8 cellular contexts compared by ENCODE assay signal in genomic region chr6:683742-684440, GRCh38. TPM values are rescaled to one million over a fixed set of nuclear protein-coding genes. Genes with fewer than 3 reads are reported as not detected.
DNase-seq lines count a peak whose midpoint lies in the region; ATAC-seq, FAIRE-seq and TF ChIP-seq lines count a peak whose summit lies in the region.

No MANE protein-coding gene starts in this region.

- H3K4me3 ChIP-seq in H1 (ENCODE audit: extremely low read depth in 1 of 4, insufficient read depth in 2 of 4, low read depth in 3 of 4, low read length in 4 of 4), result peak overlapping the region; percentile 4 to 50 (median 44); a peak in 5 of 8 replicates
- peak overlapping the region in 1 of 4 donors; percentile 4 for H3K4me3 ChIP-seq in adrenal gland

- no peak overlapping the region for H3K14ac ChIP-seq in H1 (ENCODE audit: insufficient read length)

- peaks cover 7% of the 10 kb centered on the region for H3K36me3 Mint-ChIP-seq in activated naive CD4-positive, alpha-beta T cell treated with anti-CD3 and anti-CD28 coated beads for 36 hours (ENCODE audit: low read depth)
- no peaks in the 10 kb centered on the region for H3K36me3 Mint-ChIP-seq in natural killer cell treated with Interleukin-12 subunit alpha and Interleukin-12 subunit beta and Interleukin-15 and Interleukin-18, amount 100 ng/mL, for 72 hours

- no peak; a peak in 1 of 3 replicates for TF ChIP-seq POLR2A in H1 (IDR thresholded peaks at IDR 0.05; ENCODE audit: control extremely low read depth in 1 of 2, low read depth in 2 of 2, low read length in 2 of 2)
- TF ChIP-seq POLR2A in adrenal gland (IDR thresholded peaks at IDR 0.05), result no peak

- intact Hi-C loops in activated naive CD4-positive, alpha-beta T cell treated with anti-CD3 and anti-CD28 coated beads for 36 hours (cut with micrococcal nuclease), result loop anchor here (1.0 to 10.0 kb wide), 8 partner anchors 9 to 1427 kb away; no protein-coding TSS in a partner anchor
- intact Hi-C loops in adrenal gland (cut with DNase I), result no loop called here

- H3K27ac Mint-ChIP-seq in activated naive CD4-positive, alpha-beta T cell treated with anti-CD3 and anti-CD28 coated beads for 36 hours, result no peak overlapping the region
- peak overlapping the region in 1 of 2 donors; percentile 92 for H3K27ac Mint-ChIP-seq in natural killer cell treated with Interleukin-12 subunit alpha and Interleukin-12 subunit beta and Interleukin-15 and Interleukin-18, amount 100 ng/mL, for 72 hours

- CTCF ChIA-PET in activated naive CD4-positive, alpha-beta T cell treated with anti-CD3 and anti-CD28 coated beads for 36 hours (lab: Charles Lee), result interaction anchor here (0.8 to 1.8 kb wide), 7 partner anchors 9 to 535 kb away, joined by 3 to 6 read pairs (median 3); no protein-coding TSS in a partner anchor
- CTCF ChIA-PET in H1 (lab: Charles Lee; ENCODE audit: partially characterized antibody), result interaction anchor here (0.9 to 2.9 kb wide), 10 partner anchors 10 to 90 kb away, joined by 3 to 18 read pairs (median 5); partner anchors contain the start of gene EXOC2

- TF ChIP-seq RAD21 in H1 (IDR thresholded peaks at IDR 0.05 in 1 of 2, conservative IDR thresholded peaks at IDR 0.05 in 1 of 2; ENCODE audit: low read depth in 2 of 2, low read length in 2 of 2), result peak in 1 of 2 experiments; percentile 3; a peak in 1 of 4 replicates

- no peaks in the 10 kb centered on the region for H3K27me3 Mint-ChIP-seq in activated naive CD4-positive, alpha-beta T cell treated with anti-CD3 and anti-CD28 coated beads for 36 hours (ENCODE audit: low read depth)
- H3K27me3 Mint-ChIP-seq in natural killer cell treated with Interleukin-12 subunit alpha and Interleukin-12 subunit beta and Interleukin-15 and Interleukin-18, amount 100 ng/mL, for 72 hours, result no peaks in the 10 kb centered on the region

- FAIRE-seq in H1 (lab: Jason Lieb, UNC), result peak; percentile 86

- H3K9ac ChIP-seq in H1 (replicated peaks in 1 of 4; ENCODE audit: extremely low read depth in 1 of 4, low read depth in 3 of 4, low read length in 3 of 4), result peak overlapping the region in 3 of 4 experiments; percentile 1 to 60 (median 21); a peak in 4 of 7 replicates

- peak; percentile 79 to 84 for ATAC-seq in natural killer cell treated with Interleukin-12 subunit alpha and Interleukin-12 subunit beta and Interleukin-15 and Interleukin-18, amount 100 ng/mL, for 72 hours
- no peak for ATAC-seq in GM18511 (IDR thresholded peaks at IDR 0.05; ENCODE audit: unreplicated experiment)

- H3K4me3 Mint-ChIP-seq in activated naive CD4-positive, alpha-beta T cell treated with anti-CD3 and anti-CD28 coated beads for 36 hours, result peak overlapping the region; percentile 10
- H3K4me3 Mint-ChIP-seq in natural killer cell treated with Interleukin-12 subunit alpha and Interleukin-12 subunit beta and Interleukin-15 and Interleukin-18, amount 100 ng/mL, for 72 hours, result peak overlapping the region; percentile 77

- H3K9me3 ChIP-seq in H1 (ENCODE audit: insufficient read depth in 2 of 2, low read depth in 1 of 2, low read length in 1 of 2) (no peaks in the 10 kb centered on the region), adrenal gland (replicated peaks in 1 of 3) (no peaks in the 10 kb centered on the region)

- H2AK5ac ChIP-seq in H1 (ENCODE audit: low read depth, low read length), result no peak overlapping the region

- POLR2A ChIA-PET in H1 (lab: Charles Lee; ENCODE audit: partially characterized antibody), result interaction anchor here (0.9 to 1.9 kb wide), 10 partner anchors 9 to 35 kb away, joined by 3 to 10 read pairs (median 4); partner anchors contain the start of gene EXOC2

- H2BK12ac ChIP-seq in H1 (ENCODE audit: low read depth, low read length), result no peak overlapping the region

- peaks cover 10 to 40% (median 27%) of the 10 kb centered on the region in 4 experiments for H3K4me1 ChIP-seq in H1 (replicated peaks in 1 of 4; ENCODE audit: control insufficient read depth in 3 of 4, insufficient read depth in 4 of 4, low read length in 3 of 4)
- peaks cover 2 to 25% of the 10 kb centered on the region in 2 donors for H3K4me1 ChIP-seq in adrenal gland (replicated peaks in 1 of 2)

- no peak overlapping the region for H4K91ac ChIP-seq in H1 (replicated peaks; ENCODE audit: insufficient read length, low read length)

- H3K23me2 ChIP-seq in H1 (ENCODE audit: low read depth, low read length), result no peaks in the 10 kb centered on the region; the same call in 1 of the 2 replicates

- no peak overlapping the region for H4K8ac ChIP-seq in H1 (ENCODE audit: extremely low read depth, insufficient read depth, low read length)

- TF ChIP-seq CTCF in H1 (IDR thresholded peaks at IDR 0.05; ENCODE audit: control extremely low read depth in 1 of 3, insufficient read depth in 1 of 3, low read depth in 1 of 3, low read length in 3 of 3) (no peak), adrenal gland (IDR thresholded peaks at IDR 0.05) (no peak)

- H2BK120ac ChIP-seq in H1 (replicated peaks; ENCODE audit: low read depth, low read length), result no peak overlapping the region

- H2BK20ac ChIP-seq in H1 (ENCODE audit: low read length), result 0 out of 2 replicates have a peak overlapping the region, but pooled peaks have one; percentile 26

- no peak for DNase-seq in activated naive CD4-positive, alpha-beta T cell treated with anti-CD3 and anti-CD28 coated beads for 36 hours
- no peak for DNase-seq in activated naive CD4-positive, alpha-beta T cell treated with anti-CD3 and anti-CD28 coated beads, Interleukin-2, amount 50 U/mL, for 16 hours
- DNase-seq in NCI-H69 (lab: John Stamatoyannopoulos, UW), result peak; percentile 97
- peak; percentile 63 to 95 for DNase-seq in H1 (ENCODE audit: low read depth in 1 of 2, low spot score in 2 of 2)
- DNase-seq in natural killer cell treated with Interleukin-12 subunit alpha and Interleukin-12 subunit beta and Interleukin-15 and Interleukin-18, amount 100 ng/mL, for 72 hours (ENCODE audit: low spot score), result no peak
- DNase-seq in adrenal gland, result no peak
- DNase-seq in activated CD4-positive, alpha-beta T cell treated with anti-CD3 and anti-CD28 coated beads for 1 hour, result no peak

- no peaks in the 10 kb centered on the region for H3K9me3 Mint-ChIP-seq in activated naive CD4-positive, alpha-beta T cell treated with anti-CD3 and anti-CD28 coated beads for 36 hours
- H3K9me3 Mint-ChIP-seq in natural killer cell treated with Interleukin-12 subunit alpha and Interleukin-12 subunit beta and Interleukin-15 and Interleukin-18, amount 100 ng/mL, for 72 hours, result no peaks in the 10 kb centered on the region

- peak overlapping the region; percentile 41; the same call in 1 of the 2 replicates for H2BK5ac ChIP-seq in H1 (ENCODE audit: low read depth, low read length)

- 8% methylated on average over 15 of the region's 15 CpGs; no CpG with 5 or more reads in 1 of the 2 experiments for WGBS in H1 (ENCODE audit: extremely low coverage in 1 of 2, insufficient coverage in 1 of 2, insufficient read length in 1 of 2, insufficient replicate concordance in 2 of 2, low coverage in 1 of 2, low lambda C conversion rate in 2 of 2, missing lambda C conversion rate in 1 of 2), 2 experiments
- WGBS in adrenal gland, 4 donors, result 51 to 58% (median 54%) methylated on average over 14 to 15 of the region's 15 CpGs

- peak overlapping the region; percentile 43; the same call in 1 of the 2 replicates for H3K27ac ChIP-seq in H1 (ENCODE audit: low read depth, low read length)
- peak overlapping the region in 2 of 5 donors; percentile 13 to 27 for H3K27ac ChIP-seq in adrenal gland

- H3K18ac ChIP-seq in H1 (ENCODE audit: extremely low read depth, low read length), result no peak overlapping the region; the same call in 1 of the 2 replicates

- H4K5ac ChIP-seq in H1 (ENCODE audit: insufficient read length, low read depth, low read length), result peak overlapping the region; percentile 13

- no peak overlapping the region for H3K56ac ChIP-seq in H1 (replicated peaks; ENCODE audit: insufficient read length, low read depth, low read length)

- H3K79me1 ChIP-seq in H1 (ENCODE audit: low read depth, low read length), result peaks cover 10% of the 10 kb centered on the region; the same call in 1 of the 2 replicates

- peaks cover 0 to 6% (median 0%) of the 10 kb centered on the region in 4 experiments; a peak in 1 of 8 replicates for H3K36me3 ChIP-seq in H1 (ENCODE audit: control insufficient read depth in 2 of 4, insufficient read depth in 4 of 4, low read length in 3 of 4)
- H3K36me3 ChIP-seq in adrenal gland (replicated peaks in 1 of 2), result no peaks in the 10 kb centered on the region

- TF ChIP-seq EP300 in H1 (IDR thresholded peaks at IDR 0.05; ENCODE audit: borderline replicate concordance in 1 of 2, low read depth in 2 of 2, low read length in 2 of 2), result peak in 1 of 2 experiments; percentile 88; a peak in 1 of 3 replicates

- H3K4ac ChIP-seq in H1 (replicated peaks; ENCODE audit: insufficient read length, low read depth, low read length), result no peak overlapping the region

- peak overlapping the region; percentile 44 to 66 for H3K4me2 ChIP-seq in H1 (ENCODE audit: insufficient read depth in 1 of 2, low read depth in 2 of 2, low read length in 2 of 2)

- peaks cover 52% of the 10 kb centered on the region for H3K4me1 Mint-ChIP-seq in activated naive CD4-positive, alpha-beta T cell treated with anti-CD3 and anti-CD28 coated beads for 36 hours (ENCODE audit: low read depth)
- H3K4me1 Mint-ChIP-seq in natural killer cell treated with Interleukin-12 subunit alpha and Interleukin-12 subunit beta and Interleukin-15 and Interleukin-18, amount 100 ng/mL, for 72 hours (ENCODE audit: low read depth in 2 of 2), result peaks cover 40 to 46% of the 10 kb centered on the region in 2 donors

- H2BK15ac ChIP-seq in H1 (ENCODE audit: low read length), result no peak overlapping the region

- H3K27me3 ChIP-seq in H1 (replicated peaks in 1 of 4; ENCODE audit: control insufficient read depth in 3 of 4, extremely low read depth in 1 of 4, insufficient read depth in 3 of 4, low read length in 3 of 4) (no peaks in the 10 kb centered on the region), adrenal gland (no peaks in the 10 kb centered on the region)

- H4K20me1 ChIP-seq in H1 (replicated peaks in 1 of 2; ENCODE audit: control insufficient read depth in 1 of 2, insufficient read depth in 2 of 2, low read length in 2 of 2), result peaks cover 0 to 3% of the 10 kb centered on the region in 2 experiments

- no peak overlapping the region for H2AFZ ChIP-seq in H1 (ENCODE audit: low read length)

- H3K79me2 ChIP-seq in H1 (ENCODE audit: control insufficient read depth in 1 of 2, insufficient read depth in 2 of 2, low read length in 2 of 2), result peaks cover 11 to 95% of the 10 kb centered on the region in 2 experiments; a peak in 3 of 4 replicates

- H3K23ac ChIP-seq in H1 (ENCODE audit: insufficient read length), result no peak overlapping the region

RNA-seq across cellular contexts. Expression of gene EXOC2, which starts 9.0 kb away (rescaled TPM):
- total RNA-seq in activated naive CD4-positive, alpha-beta T cell treated with anti-CD3 and anti-CD28 coated beads for 36 hours, result 10 to 100 TPM; 23.3 to 24.9 TPM
- total RNA-seq in H1 (2021; fragmentation: NEBNext Ultra II Directional; extraction: Animal tissue kit (Norgen Biotek cat#: 25700)), result 44.2 and 44.4 TPM in 2 replicates
- polyA plus RNA-seq in H1 (2011; rRNA removed), result 23.2 and 25.5 TPM in 2 replicates
- polyA plus RNA-seq in H1 (2011; cell fraction: cytosol; rRNA removed), result 28.3 TPM
- polyA plus RNA-seq in H1 (2011; cell fraction: nucleus; rRNA removed), result 27.7 TPM
- polyA plus RNA-seq in H1 (2012, experiment 1 of 2), result 30.1 to 41.3 TPM (median 33.8 TPM) in 4 replicates
- 2.3 TPM for polyA plus RNA-seq in H1 (2012, experiment 2 of 2)
- 26.5 TPM for polyA plus RNA-seq in H1 (2013, experiment 1 of 2)
- 25.7 TPM for polyA plus RNA-seq in H1 (2013, experiment 2 of 2)
- polyA minus RNA-seq in H1 (2011; rRNA and poly(A)+ RNA removed), result 78.4 and 86.5 TPM in 2 replicates
- 32.3 TPM for polyA minus RNA-seq in H1 (2011; cell fraction: cytosol; rRNA and poly(A)+ RNA removed)
- 61.7 TPM for polyA minus RNA-seq in H1 (2011; cell fraction: nucleus; rRNA and poly(A)+ RNA removed)
- 10 to 100 TPM; 34.0 to 46.1 TPM for total RNA-seq in natural killer cell treated with Interleukin-12 subunit alpha and Interleukin-12 subunit beta and Interleukin-15 and Interleukin-18, amount 100 ng/mL, for 72 hours
- total RNA-seq in adrenal gland, result 10 to 100 TPM; 12.7 to 20.6 (median 18.7) TPM
- polyA plus RNA-seq in adrenal gland, result 10 to 100 TPM in 1 of 3 donors, 1 to 10 TPM in 2; 4.9 to 14.6 (median 5.1) TPM

RNA-seq across cellular contexts. Expression of gene HUS1B, which starts 27.0 kb away (rescaled TPM):
- total RNA-seq in activated naive CD4-positive, alpha-beta T cell treated with anti-CD3 and anti-CD28 coated beads for 36 hours, result 1 to 10 TPM in 1 of 2 experiments, under 1 TPM in 1; 0.67 to 1.2 TPM
- total RNA-seq in H1 (2021; fragmentation: NEBNext Ultra II Directional; extraction: Animal tissue kit (Norgen Biotek cat#: 25700)), result 0.48 and 0.75 TPM in 2 replicates
- 1.1 TPM in 2 replicates for polyA plus RNA-seq in H1 (2011; rRNA removed)
- polyA plus RNA-seq in H1 (2011; cell fraction: cytosol; rRNA removed), result 0.63 TPM
- 1.6 TPM for polyA plus RNA-seq in H1 (2011; cell fraction: nucleus; rRNA removed)
- 0.37 to 0.61 TPM (median 0.52 TPM) in 4 replicates for polyA plus RNA-seq in H1 (2012, experiment 1 of 2)
- polyA plus RNA-seq in H1 (2012, experiment 2 of 2), result 0.45 TPM
- 0.49 TPM for polyA plus RNA-seq in H1 (2013, experiment 1 of 2)
- 0.29 TPM for polyA plus RNA-seq in H1 (2013, experiment 2 of 2)
- polyA minus RNA-seq in H1 (2011; rRNA and poly(A)+ RNA removed), result 1.2 TPM in 1 of 2 replicates, not detected in the other
- polyA minus RNA-seq in H1 (2011; cell fraction: cytosol; rRNA and poly(A)+ RNA removed), result 1.2 TPM
- 8.5 TPM for polyA minus RNA-seq in H1 (2011; cell fraction: nucleus; rRNA and poly(A)+ RNA removed)
- 1 to 10 TPM; 2.3 to 7.8 TPM for total RNA-seq in natural killer cell treated with Interleukin-12 subunit alpha and Interleukin-12 subunit beta and Interleukin-15 and Interleukin-18, amount 100 ng/mL, for 72 hours
- 1 to 10 TPM in 2 of 8 donors, under 1 TPM in 3, not detected in 3; 0.29 to 2.4 (median 0.61) TPM for total RNA-seq in adrenal gland
- polyA plus RNA-seq in adrenal gland, result under 1 TPM in 1 of 3 donors, not detected in 2; 0.27 TPM

Comparison
In these comparisons a context has a peak if more than half of its experiments do, and no peak if none do; other contexts are left out.
1. DNase-seq: peak in NCI-H69 (single experiment) and H1 (2 of 2); none in activated naive CD4-positive, alpha-beta T cell treated with anti-CD3 and anti-CD28 coated beads for 36 hours (single experiment), activated naive CD4-positive, alpha-beta T cell treated with anti-CD3 and anti-CD28 coated beads, Interleukin-2, amount 50 U/mL, for 16 hours (single experiment), natural killer cell treated with Interleukin-12 subunit alpha and Interleukin-12 subunit beta and Interleukin-15 and Interleukin-18, amount 100 ng/mL, for 72 hours (single experiment), adrenal gland (0 of 7) and activated CD4-positive, alpha-beta T cell treated with anti-CD3 and anti-CD28 coated beads for 1 hour (single experiment).